14 cellular contexts compared by ENCODE assay signal in genomic region chr18:76691800-76692199, GRCh38.
"Had no signal": no experiment of that assay in that cellular context is flagged by ENCODE, and none has a peak within 500 bp of the region (broad histone marks: within the 10 kb centered on the region; RNA-seq: fewer than 3 reads in every experiment).

No MANE protein-coding gene starts in this region.

- H3K36me3 Mint-ChIP-seq: activated naive CD4-positive, alpha-beta T cell treated with anti-CD3 and anti-CD28 coated beads, Interleukin-2, amount 10 ng/mL, durations not matched to agents 7 days and 5 days had no signal

- H3K27ac Mint-ChIP-seq: activated B cell treated with CpG ODN at 0.5 μM for 24 hours; activated CD4-positive, alpha-beta T cell treated with anti-CD3 and anti-CD28 coated beads, Interleukin-2, amount 10 ng/mL, durations not matched to agents 24 days and 14 days; activated naive CD4-positive, alpha-beta T cell treated with anti-CD3 and anti-CD28 coated beads, Interleukin-2, amount 10 ng/mL, durations not matched to agents 7 days and 5 days; activated T-helper 2 cell treated with anti-CD3 and anti-CD28 coated beads, Interferon-gamma antibody, Interleukin-2, Interleukin-4, amounts not matched to agents 10 μg/mL and 5 μg/mL and 100 μg/mL, durations not matched to agents 14 hours and 24 hours and 36 hours; endodermal cell had no signal

- H3K9me3 Mint-ChIP-seq: activated B cell treated with CpG ODN at 0.5 μM for 24 hours; activated CD4-positive, alpha-beta T cell treated with anti-CD3 and anti-CD28 coated beads, Interleukin-2, amount 10 ng/mL, durations not matched to agents 24 days and 14 days; activated naive CD4-positive, alpha-beta T cell treated with anti-CD3 and anti-CD28 coated beads, Interleukin-2, amount 10 ng/mL, durations not matched to agents 7 days and 5 days; activated T-helper 2 cell treated with anti-CD3 and anti-CD28 coated beads, Interferon-gamma antibody, Interleukin-2, Interleukin-4, amounts not matched to agents 10 μg/mL and 5 μg/mL and 100 μg/mL, durations not matched to agents 14 hours and 24 hours and 36 hours; endodermal cell had no signal

- H3K4me3 Mint-ChIP-seq: activated B cell treated with CpG ODN at 0.5 μM for 24 hours; activated CD4-positive, alpha-beta T cell treated with anti-CD3 and anti-CD28 coated beads, Interleukin-2, amount 10 ng/mL, durations not matched to agents 24 days and 14 days; activated naive CD4-positive, alpha-beta T cell treated with anti-CD3 and anti-CD28 coated beads, Interleukin-2, amount 10 ng/mL, durations not matched to agents 7 days and 5 days; endodermal cell had no signal

- ATAC-seq: esophagus mucosa, upper lobe of right lung had no signal

- H3K4me1 Mint-ChIP-seq: activated B cell treated with CpG ODN at 0.5 μM for 24 hours had no signal

- DNase-seq: activated B cell treated with CpG ODN at 0.5 μM for 24 hours; activated CD4-positive, alpha-beta T cell treated with anti-CD3 and anti-CD28 coated beads, Interleukin-2, amount 10 ng/mL, durations not matched to agents 24 days and 14 days; activated naive CD4-positive, alpha-beta T cell treated with anti-CD3 and anti-CD28 coated beads, Interleukin-2, amount 10 ng/mL, durations not matched to agents 7 days and 5 days; amygdala; brain microvascular endothelial cell; cerebellar nuclear complex; endodermal cell; hippocampal formation; kidney glomerular epithelial cell; stimulated activated CD4-positive, alpha-beta T cell treated with anti-CD3 and anti-CD28 coated beads, Interleukin-2, amount 100 ng/mL, for 48 hours; stimulated activated naive CD4-positive, alpha-beta T cell treated with Interleukin-2 at 50 U/mL for 16 hours; upper lobe of right lung had no signal
